10 cellular contexts compared by ENCODE assay signal in genomic region chr10:33421789-33422188, GRCh38.
DNase-seq lines count a peak whose midpoint lies in the region; ATAC-seq, FAIRE-seq and TF ChIP-seq lines count a peak whose summit lies in the region.
"Had no signal": no experiment of that assay in that cellular context is flagged by ENCODE, and none has a peak within 500 bp of the region (broad histone marks: within the 10 kb centered on the region; RNA-seq: fewer than 3 reads in every experiment).

No MANE protein-coding gene starts in this region.

- H3K9me3 ChIP-seq in vagina = no peaks in the 10 kb centered on the region

- peaks cover 19% of the 10 kb centered on the region for H3K4me1 ChIP-seq in vagina

- H3K27ac ChIP-seq in vagina = peak overlapping the region; percentile 4
- H3K27ac ChIP-seq: 22Rv1 had no signal

- DNase-seq in DMS79 treated with DMSO at 0.1 percent for 48 hours (lab: John Stamatoyannopoulos, UW) = peak; percentile 0
- DNase-seq in DMS79 (lab: John Stamatoyannopoulos, UW) = no peak
- peak; percentile 68 for DNase-seq in bronchial epithelial cell (ENCODE audit: low read depth)
- DNase-seq in kidney tubule cell (ENCODE audit: low spot score) = peak; percentile 90
- no peak for DNase-seq in vagina (ENCODE audit: extremely low spot score in 2 of 2)
- DNase-seq in 8988T = no peak
- DNase-seq: T-helper 17 cell had no signal

- H3K36me3 ChIP-seq in bronchial epithelial cell (ENCODE audit: control insufficient read depth, insufficient read depth, low read length) (no peaks in the 10 kb centered on the region), vagina (no peaks in the 10 kb centered on the region)

- H3K4me3 ChIP-seq in bronchial epithelial cell (ENCODE audit: low read depth, low read length) = no peak overlapping the region
- no peak overlapping the region for H3K4me3 ChIP-seq in vagina

- TF ChIP-seq CTCF in bronchial epithelial cell (IDR thresholded peaks at IDR 0.05; ENCODE audit: insufficient read depth, low read length, severe bottlenecking) (no peak), vagina (IDR thresholded peaks at IDR 0.05) (no peak)

- TF ChIP-seq POLR2A in vagina (IDR thresholded peaks at IDR 0.05) = no peak

- no peaks in the 10 kb centered on the region for H3K27me3 ChIP-seq in bronchial epithelial cell (ENCODE audit: control insufficient read depth, insufficient read depth, low read length)
- no peaks in the 10 kb centered on the region for H3K27me3 ChIP-seq in vagina

- no peak for FAIRE-seq in bronchial epithelial cell (lab: Jason Lieb, UNC)

- intact Hi-C loops in vagina (cut with DNase I) = no loop called here

- ATAC-seq in HG03039 (IDR thresholded peaks at IDR 0.05; ENCODE audit: unreplicated experiment) (no peak), HG02884 (IDR thresholded peaks at IDR 0.05; ENCODE audit: unreplicated experiment) (no peak)
- ATAC-seq: T-helper 17 cell had no signal

Comparison
In these comparisons a context has a peak if more than half of its experiments do, and no peak if none do; other contexts are left out.
1. DNase-seq: peak in DMS79 treated with DMSO at 0.1 percent for 48 hours (single experiment), bronchial epithelial cell (single experiment) and kidney tubule cell (single experiment); none in DMS79 (single experiment), vagina (0 of 2) and 8988T (single experiment).